20 cellular contexts compared by ENCODE assay signal in genomic region chr20:32236048-32236533, GRCh38. TPM values are rescaled to one million over a fixed set of nuclear protein-coding genes. Genes with fewer than 3 reads are reported as not detected.
DNase-seq lines count a peak whose midpoint lies in the region; ATAC-seq and TF ChIP-seq lines count a peak whose summit lies in the region.
"Had no signal": no experiment of that assay in that cellular context is flagged by ENCODE, and none has a peak within 500 bp of the region (broad histone marks: within the 10 kb centered on the region; RNA-seq: fewer than 3 reads in every experiment).

No MANE protein-coding gene starts in this region.

- no peak for DNase-seq in CD4-positive, alpha-beta T cell
- DNase-seq in RWPE1 (ENCODE audit: low spot score), result peak; percentile 44
- no peak for DNase-seq in colonic mucosa
- no peak for DNase-seq in mucosa of descending colon
- no peak for DNase-seq in upper lobe of left lung
- DNase-seq in NCI-H446 (lab: John Stamatoyannopoulos, UW), result no peak
- DNase-seq in NOMO-1 treated with DMSO at 0.1 percent for 48 hours (lab: John Stamatoyannopoulos, UW; ENCODE audit: unreplicated experiment), result no peak
- DNase-seq: activated CD4-positive, alpha-beta T cell treated with anti-CD3 and anti-CD28 coated beads, Interleukin-2, amount 50 U/mL, for 4 hours; amniotic stem cell; DND-41; hippocampal formation; islet precursor cell; MG63; retina; stomach; SW 1271 had no signal

- H3K9ac ChIP-seq in colonic mucosa (ENCODE audit: low read depth in 2 of 2, low read length in 2 of 2), result peak overlapping the region in 1 of 2 donors; percentile 80

- WGBS in upper lobe of left lung, 2 donors, result 91 to 100% methylated on average over 2 to 3 of the region's 3 CpGs

- TF ChIP-seq EP300 in upper lobe of left lung (IDR thresholded peaks at IDR 0.05), result no peak

- CTCF ChIA-PET in CD4-positive, alpha-beta T cell (lab: Charles Lee), result no interaction called here
- CTCF ChIA-PET in RWPE1 (lab: Yijun Ruan, JAX), result interaction anchor here (0.6 to 1.0 kb wide), 5 partner anchors 11 to 1558 kb away, joined by 3 to 5 read pairs (median 3); no protein-coding TSS in a partner anchor

- H3K27ac ChIP-seq in CD4-positive, alpha-beta T cell (ENCODE audit: low read depth, low read length), result no peak overlapping the region
- H3K27ac ChIP-seq in RWPE1 (peak overlapping the region; percentile 43), colonic mucosa (peak overlapping the region; percentile 61), upper lobe of left lung (no peak overlapping the region)
- H3K27ac ChIP-seq: stomach, vagina had no signal

- H3K4me3 ChIP-seq in colonic mucosa, result no peak overlapping the region
- H3K4me3 ChIP-seq in mucosa of descending colon, result no peak overlapping the region
- no peak overlapping the region for H3K4me3 ChIP-seq in upper lobe of left lung
- H3K4me3 ChIP-seq: MG63, stomach, vagina had no signal

- peaks cover 24% of the 10 kb centered on the region for H3K4me1 Mint-ChIP-seq in CD4-positive, alpha-beta T cell (ENCODE audit: low read depth)

- POLR2A ChIA-PET in CD4-positive, alpha-beta T cell (lab: Charles Lee), result no interaction called here
- POLR2A ChIA-PET in RWPE1 (lab: Yijun Ruan, JAX; ENCODE audit: low non-redundant PET), result no interaction called here

- H3K36me3 Mint-ChIP-seq in CD4-positive, alpha-beta T cell (ENCODE audit: low read depth), result peaks cover 53% of the 10 kb centered on the region

- intact Hi-C loops in CD4-positive, alpha-beta T cell (cut with DNase I, micrococcal nuclease), result loop anchor here in 1 of 2 experiments (10.0 kb wide), 1 partner anchor 419 kb away; no protein-coding TSS in a partner anchor
- intact Hi-C loops in colonic mucosa (cut with DNase I) (no loop called here), mucosa of descending colon (cut with DNase I, micrococcal nuclease) (no loop called here)

- no peak overlapping the region for H3K4me3 Mint-ChIP-seq in CD4-positive, alpha-beta T cell
- H3K4me3 Mint-ChIP-seq: central memory CD8-positive, alpha-beta T cell had no signal

- TF ChIP-seq CTCF in CD4-positive, alpha-beta T cell (IDR thresholded peaks at IDR 0.05), result no peak
- TF ChIP-seq CTCF in RWPE1 (conservative IDR thresholded peaks at IDR 0.05; ENCODE audit: low read depth) (no peak), colonic mucosa (IDR thresholded peaks at IDR 0.05) (no peak), mucosa of descending colon (IDR thresholded peaks at IDR 0.05) (no peak), upper lobe of left lung (IDR thresholded peaks at IDR 0.05) (no peak)

- no peaks in the 10 kb centered on the region for H3K27me3 ChIP-seq in CD4-positive, alpha-beta T cell (ENCODE audit: control insufficient read depth, insufficient read depth, low read length)
- H3K27me3 ChIP-seq in colonic mucosa (no peaks in the 10 kb centered on the region), upper lobe of left lung (no peaks in the 10 kb centered on the region)
- H3K27me3 ChIP-seq: MG63, stomach, vagina had no signal

- no peaks in the 10 kb centered on the region for H3K27me3 Mint-ChIP-seq in CD4-positive, alpha-beta T cell
- H3K27me3 Mint-ChIP-seq: central memory CD8-positive, alpha-beta T cell had no signal

- H3K4me1 ChIP-seq in colonic mucosa, result no peaks in the 10 kb centered on the region
- peaks cover 19% of the 10 kb centered on the region for H3K4me1 ChIP-seq in mucosa of descending colon (ENCODE audit: low read depth)
- H3K4me1 ChIP-seq in upper lobe of left lung, result peaks cover 8 to 16% (median 9%) of the 10 kb centered on the region in 4 donors

- H3K27ac Mint-ChIP-seq in CD4-positive, alpha-beta T cell, result peak overlapping the region; percentile 44

- H3K9me3 ChIP-seq in CD4-positive, alpha-beta T cell (ENCODE audit: control insufficient read depth, low read length), result no peaks in the 10 kb centered on the region
- no peaks in the 10 kb centered on the region for H3K9me3 ChIP-seq in colonic mucosa
- no peaks in the 10 kb centered on the region for H3K9me3 ChIP-seq in mucosa of descending colon
- no peaks in the 10 kb centered on the region for H3K9me3 ChIP-seq in upper lobe of left lung
- H3K9me3 ChIP-seq: MG63, stomach, vagina had no signal

- no peaks in the 10 kb centered on the region for H3K9me3 Mint-ChIP-seq in CD4-positive, alpha-beta T cell
- H3K9me3 Mint-ChIP-seq: central memory CD8-positive, alpha-beta T cell had no signal

- H3K36me3 ChIP-seq in colonic mucosa (no peaks in the 10 kb centered on the region), mucosa of descending colon (ENCODE audit: low read depth) (no peaks in the 10 kb centered on the region), upper lobe of left lung (peaks cover 7 to 59% (median 43%) of the 10 kb centered on the region in 4 donors)

- ATAC-seq in CD4-positive, alpha-beta T cell (ENCODE audit: poor library complexity), result no peak
- ATAC-seq in mucosa of descending colon (peak; percentile 32), upper lobe of left lung (ENCODE audit: low FRiP score in 2 of 2) (no peak), HG02938 (IDR thresholded peaks at IDR 0.05; ENCODE audit: unreplicated experiment) (no peak)
- ATAC-seq: Right ventricle myocardium inferior had no signal

- no peak for TF ChIP-seq POLR2A in upper lobe of left lung (IDR thresholded peaks at IDR 0.05)

RNA-seq across cellular contexts. Expression of gene POFUT1, which starts 28.4 kb away (rescaled TPM):
- total RNA-seq in CD4-positive, alpha-beta T cell, result 1 to 10 TPM; 7.5 to 8.8 TPM
- total RNA-seq in colonic mucosa (10 to 100 TPM; 26.9 to 36.3 TPM), mucosa of descending colon (10 to 100 TPM; 35.5 to 48.5 (median 44.8) TPM), upper lobe of left lung (10 to 100 TPM; 12.6 to 31.5 (median 26.5) TPM)

RNA-seq across cellular contexts. Expression of gene PLAGL2, which starts 28.5 kb away (rescaled TPM):
- total RNA-seq in CD4-positive, alpha-beta T cell, result 10 to 100 TPM; 15.6 to 16.9 TPM
- total RNA-seq in colonic mucosa (10 to 100 TPM; 17.7 to 18.6 TPM), mucosa of descending colon (10 to 100 TPM; 12.9 to 21.9 (median 16.5) TPM), upper lobe of left lung (10 to 100 TPM; 11.4 to 17.1 (median 14.1) TPM)

RNA-seq across cellular contexts. Expression of gene KIF3B, which starts 41.4 kb away (rescaled TPM):
- total RNA-seq in CD4-positive, alpha-beta T cell, result 1 to 10 TPM; 7.3 TPM
- 10 to 100 TPM; 41.7 to 49.2 TPM for total RNA-seq in colonic mucosa
- total RNA-seq in mucosa of descending colon, result 10 to 100 TPM; 39.3 to 54.6 (median 52.0) TPM
- 10 to 100 TPM; 14.7 to 37.5 (median 26.7) TPM for total RNA-seq in upper lobe of left lung

Comparison
In these comparisons a context has a peak if more than half of its experiments do, and no peak if none do; other contexts are left out.
1. H3K27ac ChIP-seq: peak in RWPE1 (single experiment) and colonic mucosa (single experiment); none in CD4-positive, alpha-beta T cell (single experiment) and upper lobe of left lung (0 of 4).